Comparison of ENCODE assay signal across 27 cellular contexts in genomic region chr2:241482556-241482955, GRCh38.
"Had no signal": no experiment of that assay in that cellular context is flagged by ENCODE, and none has a peak within 500 bp of the region (broad histone marks: within the 10 kb centered on the region; RNA-seq: fewer than 3 reads in every experiment).

No MANE protein-coding gene starts in this region.

- H3K27ac ChIP-seq: adrenal gland, body of pancreas, breast epithelium, colonic mucosa, SJSA1 had no signal

- ATAC-seq: activated CD4-positive, alpha-beta T cell treated with anti-CD3 and anti-CD28 coated beads for 36 hours; activated CD4-positive, CD25-positive, alpha-beta regulatory T cell treated with anti-CD3 and anti-CD28 coated beads, Interleukin-2, amount 50 U/mL, for 24 hours; activated CD8-positive, alpha-beta T cell treated with anti-CD3 and anti-CD28 coated beads, Interleukin-2, amount 10 ng/mL, durations not matched to agents 7 days and 5 days; activated naive CD4-positive, alpha-beta T cell treated with anti-CD3 and anti-CD28 coated beads, Interleukin-2, amount 50 U/mL, for 72 hours; body of pancreas; Panc1 had no signal

- H3K36me3 ChIP-seq: adrenal gland, breast epithelium had no signal

- H3K4me3 ChIP-seq: adrenal gland, body of pancreas, breast epithelium, colonic mucosa, MG63, SJSA1 had no signal

- H3K4me2 ChIP-seq: SK-N-SH had no signal

- H3K9me3 ChIP-seq: adrenal gland, body of pancreas, breast epithelium, colonic mucosa, MG63, SJSA1, SK-N-SH had no signal

- H3K27me3 ChIP-seq: adrenal gland, body of pancreas, breast epithelium, colonic mucosa, MG63, SJSA1 had no signal

- DNase-seq: activated CD4-positive, alpha-beta T cell treated with anti-CD3 and anti-CD28 coated beads for 36 hours; activated CD4-positive, alpha-beta T cell treated with anti-CD3 and anti-CD28 coated beads, Interleukin-2, amount 10 ng/mL, durations not matched to agents 7 days and 5 days; activated CD4-positive, alpha-beta T cell treated with anti-CD3 and anti-CD28 coated beads, Interleukin-2, amount 50 U/mL, for 48 hours; activated CD8-positive, alpha-beta T cell treated with anti-CD3 and anti-CD28 coated beads, Interleukin-2, amount 10 ng/mL, durations not matched to agents 7 days and 5 days; activated gamma-delta T cell treated with Interleukin-2 at 50 U/mL for 16 hours; activated naive CD4-positive, alpha-beta T cell treated with anti-CD3 and anti-CD28 coated beads for 36 hours; activated T-cell treated with anti-CD3 and anti-CD28 coated beads, Interleukin-2, amount 50 U/mL, for 24 hours; adrenal gland; body of pancreas; colonic mucosa; Kasumi-1; MG63; NCI-H1092; NCI-H1436 treated with DMSO at 0.1 percent for 48 hours; NCI-H1694 treated with DMSO at 0.1 percent for 48 hours; NCI-H2029; NCI-H2227 treated with DMSO at 0.1 percent for 48 hours; NCI-H446 treated with DMSO at 0.1 percent for 48 hours; NCI-H526; NCI-H774; SHP77 treated with DMSO at 0.1 percent for 48 hours; SK-N-SH had no signal

- H3K4me1 ChIP-seq: body of pancreas, breast epithelium, colonic mucosa, SJSA1 had no signal
